Comparison of ENCODE assay signal across 12 cellular contexts in the genomic region with DNA sequence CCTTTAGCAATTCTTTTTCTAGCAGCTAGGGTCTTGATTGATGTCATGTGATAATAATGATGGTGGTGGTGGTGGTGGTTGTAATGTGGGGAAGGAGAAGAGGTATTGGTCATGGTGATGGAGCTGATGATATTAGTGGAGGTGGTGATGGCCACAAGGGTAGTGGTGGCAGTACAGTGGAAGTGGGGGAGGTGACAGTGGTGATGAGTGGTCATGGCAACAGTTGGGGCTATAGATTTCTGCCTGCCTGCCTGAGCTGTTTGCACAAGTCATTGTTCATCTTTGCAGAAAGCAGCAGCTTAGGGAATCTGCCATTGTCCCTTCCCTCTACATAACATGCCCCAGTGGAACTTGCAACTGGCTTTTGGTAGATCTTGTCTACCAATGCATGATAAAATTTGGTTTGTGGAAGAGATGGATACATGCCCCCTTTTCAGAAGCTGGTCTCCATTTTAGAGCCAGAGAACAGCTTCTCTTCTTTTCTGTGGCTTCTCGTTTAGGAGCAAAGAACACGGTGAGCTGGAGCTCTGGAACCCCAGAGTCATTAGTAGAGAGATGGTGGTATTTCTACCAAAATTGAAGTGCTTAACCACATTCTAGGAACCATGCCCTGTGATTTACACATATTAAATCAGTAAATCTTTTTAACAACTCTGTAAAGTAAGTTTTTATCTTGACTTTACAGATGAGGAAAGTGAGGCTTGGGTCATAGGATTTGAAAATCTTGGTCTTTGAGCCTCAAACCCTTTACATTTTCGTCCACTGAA.
DNase-seq lines count a peak whose midpoint lies in the region; ATAC-seq and TF ChIP-seq lines count a peak whose summit lies in the region.
"Had no signal": no experiment of that assay in that cellular context is flagged by ENCODE, and none has a peak within 500 bp of the region (broad histone marks: within the 10 kb centered on the region; RNA-seq: fewer than 3 reads in every experiment).

No MANE protein-coding gene starts in this region.

- H4K20me1 ChIP-seq in smooth muscle cell (ENCODE audit: low read depth): no peaks in the 10 kb centered on the region

- peak overlapping the region; percentile 84 for H3K27ac ChIP-seq in smooth muscle cell (ENCODE audit: low read depth)
- H3K27ac ChIP-seq: SJCRH30 had no signal

- no peak overlapping the region for H3K9ac ChIP-seq in smooth muscle cell (ENCODE audit: low read depth)

- peak overlapping the region in 2 of 5 donors; percentile 1 to 33 for H3K4me3 Mint-ChIP-seq in immature natural killer cell
- H3K4me3 Mint-ChIP-seq: activated naive CD4-positive, alpha-beta T cell treated with anti-CD3 and anti-CD28 coated beads, Interleukin-2, amount 10 ng/mL, durations not matched to agents 7 days and 5 days; CD8-positive, alpha-beta T cell; stimulated activated naive CD8-positive, alpha-beta T cell treated with anti-CD3 and anti-CD28 coated beads, Interleukin-15, Interleukin-2, amounts not matched to agents 100 ng/mL and 50 ng/mL, for 24 hours had no signal

- no peak overlapping the region for H2AFZ ChIP-seq in smooth muscle cell (ENCODE audit: low read depth)

- H3K27me3 Mint-ChIP-seq in immature natural killer cell (ENCODE audit: low read depth in 3 of 3): peaks cover 0 to 6% (median 0%) of the 10 kb centered on the region in 3 donors
- H3K27me3 Mint-ChIP-seq: activated naive CD4-positive, alpha-beta T cell treated with anti-CD3 and anti-CD28 coated beads, Interleukin-2, amount 10 ng/mL, durations not matched to agents 7 days and 5 days; stimulated activated naive CD8-positive, alpha-beta T cell treated with anti-CD3 and anti-CD28 coated beads, Interleukin-15, Interleukin-2, amounts not matched to agents 100 ng/mL and 50 ng/mL, for 24 hours had no signal

- no peak for ATAC-seq in HG02763 (IDR thresholded peaks at IDR 0.05; ENCODE audit: unreplicated experiment)
- ATAC-seq in HG02610 (IDR thresholded peaks at IDR 0.05; ENCODE audit: unreplicated experiment): no peak
- ATAC-seq: CD8-positive, alpha-beta T cell had no signal

- peaks cover 55% of the 10 kb centered on the region for H3K4me1 ChIP-seq in smooth muscle cell (ENCODE audit: low read depth)

- peak overlapping the region; percentile 41 for H3K4me2 ChIP-seq in smooth muscle cell

- no peaks in the 10 kb centered on the region for H3K36me3 ChIP-seq in smooth muscle cell (ENCODE audit: low read depth)
- H3K36me3 ChIP-seq: SJCRH30 had no signal

- H3K4me3 ChIP-seq in smooth muscle cell: no peak overlapping the region
- H3K4me3 ChIP-seq: SJCRH30 had no signal

- peak overlapping the region in 5 of 6 donors; percentile 4 to 60 (median 7) for H3K27ac Mint-ChIP-seq in immature natural killer cell
- H3K27ac Mint-ChIP-seq: activated naive CD4-positive, alpha-beta T cell treated with anti-CD3 and anti-CD28 coated beads, Interleukin-2, amount 10 ng/mL, durations not matched to agents 7 days and 5 days; CD8-positive, alpha-beta T cell; stimulated activated naive CD8-positive, alpha-beta T cell treated with anti-CD3 and anti-CD28 coated beads, Interleukin-15, Interleukin-2, amounts not matched to agents 100 ng/mL and 50 ng/mL, for 24 hours had no signal

- no peaks in the 10 kb centered on the region for H3K9me3 Mint-ChIP-seq in immature natural killer cell
- H3K9me3 Mint-ChIP-seq: activated naive CD4-positive, alpha-beta T cell treated with anti-CD3 and anti-CD28 coated beads, Interleukin-2, amount 10 ng/mL, durations not matched to agents 7 days and 5 days; CD8-positive, alpha-beta T cell; stimulated activated naive CD8-positive, alpha-beta T cell treated with anti-CD3 and anti-CD28 coated beads, Interleukin-15, Interleukin-2, amounts not matched to agents 100 ng/mL and 50 ng/mL, for 24 hours had no signal

- H3K27me3 ChIP-seq in smooth muscle cell (ENCODE audit: low read depth): no peaks in the 10 kb centered on the region
- H3K27me3 ChIP-seq: SJCRH30 had no signal

- H3K9me3 ChIP-seq in smooth muscle cell (replicated peaks; ENCODE audit: low read depth): peaks cover 6% of the 10 kb centered on the region

- WGBS in smooth muscle cell (ENCODE audit: low lambda C conversion rate): 30% methylated on average over 3 of the region's 3 CpGs

- H3F3A ChIP-seq in smooth muscle cell (ENCODE audit: low read depth): peaks cover 15% of the 10 kb centered on the region

- H3K4me1 Mint-ChIP-seq in immature natural killer cell: peaks cover 22 to 34% of the 10 kb centered on the region in 2 donors

- peaks cover 7 to 31% (median 20%) of the 10 kb centered on the region in 3 donors for H3K36me3 Mint-ChIP-seq in immature natural killer cell

- peak; percentile 30 for DNase-seq in DMS153 treated with DMSO at 0.1 percent for 48 hours (lab: John Stamatoyannopoulos, UW; ENCODE audit: unreplicated experiment)
- peak; percentile 84 for DNase-seq in NCI-H69 (lab: John Stamatoyannopoulos, UW)
- DNase-seq in immature natural killer cell: peak; percentile 35 to 54 (median 47)
- no peak for DNase-seq in smooth muscle cell (lab: John Stamatoyannopoulos, UW; ENCODE audit: unreplicated experiment)
- no peak for DNase-seq in cerebellar cortex (ENCODE audit: low spot score)
- DNase-seq: activated naive CD4-positive, alpha-beta T cell treated with anti-CD3 and anti-CD28 coated beads, Interleukin-2, amount 10 ng/mL, durations not matched to agents 7 days and 5 days; CD8-positive, alpha-beta T cell; retina; SJCRH30 had no signal

- no peak for TF ChIP-seq CTCF in smooth muscle cell (IDR thresholded peaks at IDR 0.05; ENCODE audit: borderline replicate concordance, insufficient read depth, poor library complexity, severe bottlenecking)

- peaks cover 37% of the 10 kb centered on the region for H3K79me2 ChIP-seq in smooth muscle cell (ENCODE audit: low read depth)

Comparison
In these comparisons a context has a peak if more than half of its experiments do, and no peak if none do; other contexts are left out.
1. DNase-seq: peak in DMS153 treated with DMSO at 0.1 percent for 48 hours (single experiment), NCI-H69 (single experiment) and immature natural killer cell (3 of 3); none in smooth muscle cell (single experiment) and cerebellar cortex (single experiment).